In genomic region chr17:65560628-65561371, GRCh38 we compare ENCODE assay signal across 8 cellular contexts. TPM values are rescaled to one million over a fixed set of nuclear protein-coding genes. Genes with fewer than 3 reads are reported as not detected.
DNase-seq lines count a peak whose midpoint lies in the region; ATAC-seq and TF ChIP-seq lines count a peak whose summit lies in the region.

No MANE protein-coding gene starts in this region.

- H3K9me3 Mint-ChIP-seq in HFFc6 = no peaks in the 10 kb centered on the region

- DNase-seq in DMS153 (lab: John Stamatoyannopoulos, UW) (peak; percentile 34), HFFc6 (peak; percentile 63), NCI-H2107 treated with DMSO at 0.1 percent for 48 hours (lab: John Stamatoyannopoulos, UW; ENCODE audit: unreplicated experiment) (peak; percentile 61), iris pigment epithelial cell (ENCODE audit: low read depth) (peak; percentile 84), smooth muscle cell of the brain vasculature (ENCODE audit: low read depth, low spot score) (peak; percentile 77)
- peak; percentile 62 for DNase-seq in activated CD4-positive, CD25-positive, alpha-beta regulatory T cell treated with anti-CD3 and anti-CD28 coated beads, Interleukin-2, amount 50 U/mL, for 72 hours
- DNase-seq in central memory CD4-positive, alpha-beta T cell = peak; percentile 80

- peak overlapping the region; percentile 61 for H3K4me3 Mint-ChIP-seq in HFFc6

- H3K27me3 Mint-ChIP-seq in HFFc6 (ENCODE audit: insufficient read depth) = peaks cover 17% of the 10 kb centered on the region

- TF ChIP-seq CTCF in HFFc6 (IDR thresholded peaks at IDR 0.05) = no peak

- peaks cover 16% of the 10 kb centered on the region for H3K4me1 Mint-ChIP-seq in HFFc6 (ENCODE audit: low read depth)

- H3K27ac Mint-ChIP-seq in HFFc6 = no peak overlapping the region

- H3K36me3 Mint-ChIP-seq in HFFc6 (ENCODE audit: low read depth) = no peaks in the 10 kb centered on the region

- no peak for ATAC-seq in GM21390 (IDR thresholded peaks at IDR 0.05; ENCODE audit: unreplicated experiment)

RNA-seq across cellular contexts. Expression of gene AXIN2, which starts 0.6 kb away (rescaled TPM):
- total RNA-seq in HFFc6 (2021; fragmentation: NEBNext Ultra II Directional; extraction: Animal tissue kit (Norgen Biotek cat#: 25700)) = under 1 TPM; 0.17 to 0.57 (median 0.39) TPM

Comparison
In these comparisons a context has a peak if more than half of its experiments do, and no peak if none do; other contexts are left out.
1. DNase-seq: peak in every context shown above with its lines; median percentile 84 in iris pigment epithelial cell; 80 in central memory CD4-positive, alpha-beta T cell; 77 in smooth muscle cell of the brain vasculature; 63 in HFFc6; 62 in activated CD4-positive, CD25-positive, alpha-beta regulatory T cell treated with anti-CD3 and anti-CD28 coated beads, Interleukin-2, amount 50 U/mL, for 72 hours; 61 in NCI-H2107 treated with DMSO at 0.1 percent for 48 hours; 34 in DMS153.